In genomic region chr5:122743231-122743630, GRCh38 we compare ENCODE assay signal across 19 cellular contexts. TPM values are rescaled to one million over a fixed set of nuclear protein-coding genes. Genes with fewer than 3 reads are reported as not detected.
DNase-seq lines count a peak whose midpoint lies in the region; ATAC-seq and TF ChIP-seq lines count a peak whose summit lies in the region.
"Had no signal": no experiment of that assay in that cellular context is flagged by ENCODE, and none has a peak within 500 bp of the region (broad histone marks: within the 10 kb centered on the region; RNA-seq: fewer than 3 reads in every experiment).

No MANE protein-coding gene starts in this region.

- no peaks in the 10 kb centered on the region for H3K27me3 Mint-ChIP-seq in GM23338 (ENCODE audit: insufficient read depth, low read depth, poor library complexity)

- H3K27ac Mint-ChIP-seq in GM23338, result no peak overlapping the region
- H3K27ac Mint-ChIP-seq: CD4-positive, CD25-positive, alpha-beta regulatory T cell; CD8-positive, alpha-beta memory T cell had no signal

- H3K9ac ChIP-seq in trophoblast cell (ENCODE audit: low read length), result no peak overlapping the region

- H3K9me3 Mint-ChIP-seq in GM23338, result no peaks in the 10 kb centered on the region
- H3K9me3 Mint-ChIP-seq: CD8-positive, alpha-beta memory T cell had no signal

- H3K79me2 ChIP-seq in GM23338 (replicated peaks; ENCODE audit: insufficient read depth), result no peaks in the 10 kb centered on the region
- H3K79me2 ChIP-seq in trophoblast cell (ENCODE audit: control insufficient read depth, insufficient read depth, low read length, poor library complexity), result no peaks in the 10 kb centered on the region

- H3K36me3 ChIP-seq in GM23338 (ENCODE audit: insufficient read depth) (no peaks in the 10 kb centered on the region), WERI-Rb-1 (no peaks in the 10 kb centered on the region), trophoblast cell (ENCODE audit: control insufficient read depth in 1 of 2, insufficient read depth in 2 of 2, low read length in 2 of 2) (no peaks in the 10 kb centered on the region)
- H3K36me3 ChIP-seq: BE2C had no signal

- no peak overlapping the region for H3K14ac ChIP-seq in trophoblast cell (ENCODE audit: low read length)

- H3F3A ChIP-seq in GM23338 (replicated peaks; ENCODE audit: low read depth), result no peaks in the 10 kb centered on the region

- H4K12ac ChIP-seq in trophoblast cell (ENCODE audit: low read depth, low read length), result no peak overlapping the region

- H3K23ac ChIP-seq in trophoblast cell (ENCODE audit: low read length), result no peak overlapping the region

- no peaks in the 10 kb centered on the region for H3K36me3 Mint-ChIP-seq in GM23338 (ENCODE audit: low read depth)
- H3K36me3 Mint-ChIP-seq: CD4-positive, CD25-positive, alpha-beta regulatory T cell; CD8-positive, alpha-beta memory T cell had no signal

- intact Hi-C loops in left colon (cut with DNase I, micrococcal nuclease), result no loop called here

- H3K27me3 ChIP-seq in GM23338 (ENCODE audit: insufficient read depth) (no peaks in the 10 kb centered on the region), WERI-Rb-1 (ENCODE audit: insufficient read depth, low read depth, severe bottlenecking) (no peaks in the 10 kb centered on the region), trophoblast cell (ENCODE audit: insufficient read depth, low read length) (no peaks in the 10 kb centered on the region)

- H2AFZ ChIP-seq in GM23338 (peak overlapping the region; percentile 76; the same call in 1 of the 2 replicates), trophoblast cell (ENCODE audit: insufficient read depth, low read length, poor library complexity) (no peak overlapping the region)

- H3K4me1 ChIP-seq in GM23338 (ENCODE audit: insufficient read depth) (no peaks in the 10 kb centered on the region), trophoblast cell (ENCODE audit: control insufficient read depth in 1 of 2, insufficient read depth in 2 of 2, low read length in 2 of 2) (peaks cover 12 to 18% of the 10 kb centered on the region in 2 experiments)
- H3K4me1 ChIP-seq: BE2C had no signal

- H3K4me1 Mint-ChIP-seq in GM23338, result no peaks in the 10 kb centered on the region
- H3K4me1 Mint-ChIP-seq: CD4-positive, CD25-positive, alpha-beta regulatory T cell; CD8-positive, alpha-beta memory T cell had no signal

- no peak for DNase-seq in GM23338 (ENCODE audit: low spot score)
- peak; percentile 26 for DNase-seq in WERI-Rb-1
- no peak for DNase-seq in left colon
- DNase-seq in trophoblast cell, result peak; percentile 44 to 50
- no peak for DNase-seq in Ammon's horn (ENCODE audit: low spot score)
- no peak for DNase-seq in NK-92 (lab: John Stamatoyannopoulos, UW; ENCODE audit: unreplicated experiment)
- no peak for DNase-seq in stimulated activated naive CD8-positive, alpha-beta T cell treated with anti-CD3 and anti-CD28 coated beads, Interleukin-15, Interleukin-2, amounts not matched to agents 100 U/mL and 50 U/mL, for 24 hours
- DNase-seq: BE2C; C1 segment of cervical spinal cord; CD4-positive, CD25-positive, alpha-beta regulatory T cell; CD8-positive, alpha-beta memory T cell; COR-L47; DMS 273 treated with DMSO at 0.1 percent for 48 hours; DMS53; DND-41; EL; GOT3; H7 had no signal

- peak overlapping the region; percentile 8 for H4K8ac ChIP-seq in trophoblast cell (ENCODE audit: low read depth, low read length)

- H4K91ac ChIP-seq in trophoblast cell (ENCODE audit: low read depth, low read length), result peak overlapping the region; percentile 4

- no peaks in the 10 kb centered on the region; the same call in 1 of the 2 replicates for H3K9me2 ChIP-seq in GM23338 (ENCODE audit: insufficient read depth)

- no CpG with 5 or more reads among the region's 3 CpGs for WGBS in trophoblast cell (ENCODE audit: extremely low coverage, insufficient coverage, insufficient read length)

- no peak overlapping the region for H2BK12ac ChIP-seq in trophoblast cell (ENCODE audit: low read length)

- no peak overlapping the region for H3K4ac ChIP-seq in trophoblast cell (ENCODE audit: low read depth, low read length)

- H2BK5ac ChIP-seq in trophoblast cell (ENCODE audit: low read depth, low read length, poor library complexity), result peak overlapping the region; percentile 25

- ATAC-seq in GM23338 (no peak), left colon (peak; percentile 89)
- ATAC-seq in stimulated activated naive CD8-positive, alpha-beta T cell treated with anti-CD3 and anti-CD28 coated beads, Interleukin-15, Interleukin-2, amounts not matched to agents 100 U/mL and 50 U/mL, for 24 hours, result no peak
- ATAC-seq: HCT116 had no signal

- H3K18ac ChIP-seq in trophoblast cell (ENCODE audit: low read length), result no peak overlapping the region

- H3K27ac ChIP-seq in GM23338 (ENCODE audit: low read depth) (no peak overlapping the region), WERI-Rb-1 (no peak overlapping the region), trophoblast cell (ENCODE audit: low read depth, low read length) (peak overlapping the region; percentile 50)

- H3K79me1 ChIP-seq in trophoblast cell (ENCODE audit: low read length), result peaks cover 12% of the 10 kb centered on the region

- no peaks in the 10 kb centered on the region for H4K20me1 ChIP-seq in GM23338 (replicated peaks; ENCODE audit: insufficient read depth)

- H2AK5ac ChIP-seq in trophoblast cell (ENCODE audit: low read length), result no peak overlapping the region

- H3K4me2 ChIP-seq in GM23338 (no peak overlapping the region), trophoblast cell (ENCODE audit: low read length) (peak overlapping the region; percentile 2)

- H3K9me3 ChIP-seq in WERI-Rb-1 (ENCODE audit: severe bottlenecking) (no peaks in the 10 kb centered on the region), trophoblast cell (ENCODE audit: insufficient read depth, low read depth, low read length) (no peaks in the 10 kb centered on the region)
- H3K9me3 ChIP-seq: BE2C had no signal

- no peak overlapping the region for H3K4me3 ChIP-seq in GM23338
- no peak overlapping the region for H3K4me3 ChIP-seq in WERI-Rb-1 (ENCODE audit: low read depth, low read length)
- H3K4me3 ChIP-seq in trophoblast cell (ENCODE audit: low read depth, low read length), result no peak overlapping the region

- H3K4me3 Mint-ChIP-seq in GM23338, result no peak overlapping the region
- H3K4me3 Mint-ChIP-seq: CD4-positive, CD25-positive, alpha-beta regulatory T cell; CD8-positive, alpha-beta memory T cell had no signal

- TF ChIP-seq CTCF in GM23338 (conservative IDR thresholded peaks at IDR 0.05; ENCODE audit: low read depth in 2 of 2), result no peak
- no peak for TF ChIP-seq CTCF in WERI-Rb-1 (IDR thresholded peaks at IDR 0.05; ENCODE audit: low read depth, low read length)

- H2BK120ac ChIP-seq in trophoblast cell (ENCODE audit: insufficient read depth, low read length, poor library complexity), result peak overlapping the region; percentile 64

TF ChIP-seq in GM23338, 12 proteins besides CTCF, POLR2A, EP300 and RAD21 (continues in another document):
- TF ChIP-seq NANOG (IDR thresholded peaks at IDR 0.05; ENCODE audit: borderline replicate concordance) (no peak), EZH2 (IDR thresholded peaks at IDR 0.05; ENCODE audit: low read depth, unreplicated experiment) (no peak), ZNF331 (CRISPR knock-in tag; IDR thresholded peaks at IDR 0.05; ENCODE audit: low read depth) (no peak)

RNA-seq across cellular contexts. Expression of gene SNX2, which starts 31.6 kb away (rescaled TPM):
- total RNA-seq in GM23338 (2014; rRNA removed; shearing (Covaris generic)), result 67.8 and 70.2 TPM in 2 replicates
- 37.2 and 50.8 TPM in 2 replicates for polyA plus RNA-seq in GM23338 (2016; fragmentation: Nextera tagmentation; extraction: Ambion mirVana)
- total RNA-seq in left colon, result 10 to 100 TPM; 52.4 to 60.5 TPM
- 149 and 156 TPM in 2 replicates for polyA plus RNA-seq in trophoblast cell (2013)

Comparison
In these comparisons a context has a peak if more than half of its experiments do, and no peak if none do; other contexts are left out.
1. DNase-seq: peak in WERI-Rb-1 (single experiment) and trophoblast cell (2 of 2); none in GM23338 (single experiment), left colon (0 of 2), Ammon's horn (single experiment), NK-92 (single experiment) and stimulated activated naive CD8-positive, alpha-beta T cell treated with anti-CD3 and anti-CD28 coated beads, Interleukin-15, Interleukin-2, amounts not matched to agents 100 U/mL and 50 U/mL, for 24 hours (single experiment).